8 cellular contexts compared by ENCODE assay signal in genomic region chr21:32653326-32653901, GRCh38. TPM values are rescaled to one million over a fixed set of nuclear protein-coding genes. Genes with fewer than 3 reads are reported as not detected.
DNase-seq lines count a peak whose midpoint lies in the region; ATAC-seq and TF ChIP-seq lines count a peak whose summit lies in the region.

No MANE protein-coding gene starts in this region.

- CTCF ChIA-PET in A673 (lab: Charles Lee): no interaction called here

- no peaks in the 10 kb centered on the region for H3K27me3 ChIP-seq in A673 (replicated peaks; ENCODE audit: insufficient read depth, low read depth, low read length, poor library complexity)

- H3K27ac ChIP-seq in A673 (ENCODE audit: low read depth, low read length, poor library complexity, severe bottlenecking) (no peak overlapping the region), VCaP (no peak overlapping the region)

- H3K36me3 ChIP-seq in A673 (ENCODE audit: insufficient read depth, low read length, poor library complexity, severe bottlenecking): no peaks in the 10 kb centered on the region

- H3K4me1 ChIP-seq in A673 (ENCODE audit: insufficient read depth, low read length, poor library complexity, severe bottlenecking): no peaks in the 10 kb centered on the region

- no peak for ATAC-seq in HG02852 (IDR thresholded peaks at IDR 0.05; ENCODE audit: unreplicated experiment)
- ATAC-seq in activated CD4-positive, CD25-positive, alpha-beta regulatory T cell treated with anti-CD3 and anti-CD28 coated beads, Interleukin-2, amount 50 U/mL, for 24 hours: no peak

- H3K9me3 ChIP-seq in A673 (ENCODE audit: low read depth, low read length, poor library complexity, severe bottlenecking): no peaks in the 10 kb centered on the region

- BruUV-seq in A673 (replicated peaks; lab: Mats Ljungman, UMichigan): no TSS peak

- H3K4me3 ChIP-seq in A673 (ENCODE audit: low read depth, low read length, poor library complexity, severe bottlenecking) (no peak overlapping the region), foreskin fibroblast (ENCODE audit: low read depth in 1 of 2, low read length in 2 of 2) (no peak overlapping the region)

- POLR2A ChIA-PET in A673 (lab: Charles Lee; ENCODE audit: low non-redundant PET): no interaction called here

- TF ChIP-seq CTCF in A673 (conservative IDR thresholded peaks at IDR 0.05; ENCODE audit: low read depth, low read length): peak; percentile 72
- peak; percentile 77 for TF ChIP-seq CTCF in GM10266 (IDR thresholded peaks at IDR 0.05; ENCODE audit: control insufficient read depth, insufficient read depth, low read depth, missing control alignments)
- peak; percentile 82 for TF ChIP-seq CTCF in LNCAP (IDR thresholded peaks at IDR 0.05)
- TF ChIP-seq CTCF in VCaP (conservative IDR thresholded peaks at IDR 0.05): peak; percentile 99
- TF ChIP-seq CTCF in foreskin fibroblast (IDR thresholded peaks at IDR 0.05; ENCODE audit: low read depth, low read length): peak; percentile 46

- intact Hi-C loops in A673 (cut with micrococcal nuclease; ENCODE audit: unreplicated experiment): loop anchor here (2.0 kb wide), 1 partner anchor 173 kb away; no protein-coding TSS in a partner anchor

- DNase-seq in A673 (ENCODE audit: low spot score) (peak; percentile 37), GM10266 (ENCODE audit: extremely low spot score) (peak; percentile 53), foreskin fibroblast (peak; percentile 3 to 41)
- DNase-seq in stimulated activated CD4-positive, alpha-beta T cell treated with anti-CD3 and anti-CD28 coated beads, Interleukin-2, amount 100 ng/mL, for 4 hours (ENCODE audit: low read depth): peak; percentile 3

RNA-seq across cellular contexts. Expression of gene CFAP298, which starts 41.2 kb away (rescaled TPM):
- total RNA-seq in A673 (2021): 54.8 and 55.2 TPM in 2 replicates

Comparison
In these comparisons a context has a peak if more than half of its experiments do, and no peak if none do; other contexts are left out.
1. DNase-seq: peak in every context shown above with its lines; median percentile 53 in GM10266; 37 in A673; 22 in foreskin fibroblast; 3 in stimulated activated CD4-positive, alpha-beta T cell treated with anti-CD3 and anti-CD28 coated beads, Interleukin-2, amount 100 ng/mL, for 4 hours.
2. CTCF ChIP-seq: peak in every context shown above with its lines; median percentile 99 in VCaP; 82 in LNCAP; 77 in GM10266; 72 in A673; 46 in foreskin fibroblast.